ENCODE assay signal across 19 cellular contexts in genomic region chr16:67301080-67301757, GRCh38. TPM values are rescaled to one million over a fixed set of nuclear protein-coding genes. Genes with fewer than 3 reads are reported as not detected.
DNase-seq lines count a peak whose midpoint lies in the region; ATAC-seq and TF ChIP-seq lines count a peak whose summit lies in the region.
"Had no signal": no experiment of that assay in that cellular context is flagged by ENCODE, and none has a peak within 500 bp of the region (broad histone marks: within the 10 kb centered on the region; RNA-seq: fewer than 3 reads in every experiment).

No MANE protein-coding gene starts in this region.

- H3K27ac ChIP-seq in esophagus muscularis mucosa (replicated peaks in 1 of 4) (peak overlapping the region in 3 of 4 donors; percentile 1 to 48 (median 31)), skeletal muscle tissue (ENCODE audit: low read depth, low read length) (no peak overlapping the region), smooth muscle cell (ENCODE audit: low read depth) (no peak overlapping the region)
- H3K27ac ChIP-seq: RWPE1 had no signal

- no peaks in the 10 kb centered on the region for H3K79me2 ChIP-seq in smooth muscle cell (ENCODE audit: low read depth)

- 64% methylated on average over 7 of the region's 10 CpGs for WGBS in esophagus muscularis mucosa
- WGBS in smooth muscle cell (ENCODE audit: low lambda C conversion rate) = 89% methylated on average over 10 of the region's 10 CpGs

- TF ChIP-seq CTCF in esophagus muscularis mucosa (IDR thresholded peaks at IDR 0.05) = no peak
- TF ChIP-seq CTCF in smooth muscle cell (IDR thresholded peaks at IDR 0.05; ENCODE audit: borderline replicate concordance, insufficient read depth, poor library complexity, severe bottlenecking) = no peak

- DNase-seq in H7 (peak; percentile 42), esophagus muscularis mucosa (ENCODE audit: extremely low spot score) (no peak), medulla oblongata (ENCODE audit: extremely low spot score) (peak; percentile 16), smooth muscle cell (lab: John Stamatoyannopoulos, UW; ENCODE audit: unreplicated experiment) (no peak), T-helper 9 cell (no peak)
- no peak for DNase-seq in stimulated activated naive CD8-positive, alpha-beta T cell treated with anti-CD3 and anti-CD28 coated beads, Interleukin-15, Interleukin-2, amounts not matched to agents 100 U/mL and 50 U/mL, for 24 hours
- DNase-seq: Kasumi-1; NCI-H1436; NCI-H226; NK-92 treated with Interleukin-12 subunit alpha and Interleukin-12 subunit beta, amount 100 ng/mL, for 24 hours; stimulated activated CD4-positive, alpha-beta T cell treated with anti-CD3 and anti-CD28 coated beads, Interleukin-15, amount 100 ng/mL, for 24 hours; T-helper 1 cell had no signal

- no peak for TF ChIP-seq EP300 in esophagus muscularis mucosa (IDR thresholded peaks at IDR 0.05)

- no peaks in the 10 kb centered on the region for H3K27me3 ChIP-seq in H7 (ENCODE audit: control insufficient read depth, insufficient read depth, low read length)
- peaks cover 0 to 5% (median 0%) of the 10 kb centered on the region in 4 donors for H3K27me3 ChIP-seq in esophagus muscularis mucosa
- H3K27me3 ChIP-seq in skeletal muscle tissue (ENCODE audit: control insufficient read depth in 3 of 3, insufficient read depth in 3 of 3, low read length in 3 of 3) = no peaks in the 10 kb centered on the region
- no peaks in the 10 kb centered on the region for H3K27me3 ChIP-seq in smooth muscle cell (ENCODE audit: low read depth)

- H3K4me2 ChIP-seq in smooth muscle cell = no peak overlapping the region

- H2AFZ ChIP-seq in smooth muscle cell (ENCODE audit: low read depth) = no peak overlapping the region

- H3K9me3 ChIP-seq in esophagus muscularis mucosa (no peaks in the 10 kb centered on the region), skeletal muscle tissue (ENCODE audit: control insufficient read depth in 3 of 3, low read length in 3 of 3) (no peaks in the 10 kb centered on the region), smooth muscle cell (replicated peaks; ENCODE audit: low read depth) (no peaks in the 10 kb centered on the region)

- TF ChIP-seq POLR2A in esophagus muscularis mucosa (IDR thresholded peaks at IDR 0.05; ENCODE audit: low read depth) = no peak

- H3K4me3 ChIP-seq in H7 (ENCODE audit: insufficient read depth, low read depth, low read length) = no peak overlapping the region
- no peak overlapping the region for H3K4me3 ChIP-seq in esophagus muscularis mucosa
- no peak overlapping the region for H3K4me3 ChIP-seq in skeletal muscle tissue (ENCODE audit: low read length in 3 of 3)
- no peak overlapping the region for H3K4me3 ChIP-seq in smooth muscle cell
- H3K4me3 ChIP-seq: coronary artery had no signal

- ATAC-seq in stimulated activated naive CD8-positive, alpha-beta T cell treated with anti-CD3 and anti-CD28 coated beads, Interleukin-15, Interleukin-2, amounts not matched to agents 100 U/mL and 50 U/mL, for 24 hours = no peak
- ATAC-seq in HG02678 (IDR thresholded peaks at IDR 0.05; ENCODE audit: unreplicated experiment) = no peak

- H3K4me1 ChIP-seq in esophagus muscularis mucosa (peaks cover 0 to 13% (median 2%) of the 10 kb centered on the region in 4 donors), skeletal muscle tissue (ENCODE audit: control insufficient read depth in 3 of 3, insufficient read depth in 3 of 3, low read length in 3 of 3) (peaks cover 2 to 10% (median 8%) of the 10 kb centered on the region in 3 donors), smooth muscle cell (ENCODE audit: low read depth) (no peaks in the 10 kb centered on the region)

- no peaks in the 10 kb centered on the region for H4K20me1 ChIP-seq in smooth muscle cell (ENCODE audit: low read depth)

- H3K36me3 ChIP-seq in H7 (replicated peaks; ENCODE audit: control insufficient read depth, insufficient read depth, low read length) (no peaks in the 10 kb centered on the region), esophagus muscularis mucosa (no peaks in the 10 kb centered on the region), skeletal muscle tissue (ENCODE audit: control insufficient read depth in 3 of 3, insufficient read depth in 3 of 3, low read length in 3 of 3) (no peaks in the 10 kb centered on the region), smooth muscle cell (ENCODE audit: low read depth) (no peaks in the 10 kb centered on the region)

- intact Hi-C loops in esophagus muscularis mucosa (cut with DNase I) = no loop called here

- no peaks in the 10 kb centered on the region for H3F3A ChIP-seq in smooth muscle cell (ENCODE audit: low read depth)

- H3K9ac ChIP-seq in skeletal muscle tissue (ENCODE audit: low read depth in 1 of 3, low read length in 3 of 3) (peak overlapping the region in 2 of 3 donors; percentile 40 to 60), smooth muscle cell (ENCODE audit: low read depth) (no peak overlapping the region)

RNA-seq across cellular contexts. Expression of gene PLEKHG4, which starts 21.9 kb away (rescaled TPM):
- total RNA-seq in H7 (2014; rRNA removed; shearing (Covaris generic)) = 9.6 and 15.0 TPM in 2 replicates
- 1 to 10 TPM; 3.0 to 8.7 (median 3.2) TPM for total RNA-seq in esophagus muscularis mucosa
- 7.3 TPM for total RNA-seq in skeletal muscle tissue
- 3.9 and 27.0 TPM in 2 replicates for total RNA-seq in smooth muscle cell
- 2.7 and 9.9 TPM in 2 replicates for polyA plus RNA-seq in smooth muscle cell

RNA-seq across cellular contexts. Expression of gene KCTD19, which starts 25.3 kb away (rescaled TPM):
- 0.89 and 2.1 TPM in 2 replicates for total RNA-seq in H7 (2014; rRNA removed; shearing (Covaris generic))
- total RNA-seq in esophagus muscularis mucosa (not detected), skeletal muscle tissue (not detected), smooth muscle cell (0.04 TPM in 1 of 2 replicates, not detected in the other)
- polyA plus RNA-seq in smooth muscle cell = 0.49 and 0.59 TPM in 2 replicates
- total RNA-seq: astrocyte had no signal
- polyA plus RNA-seq: keratinocyte had no signal

RNA-seq across cellular contexts. Expression of gene LRRC36, which starts 25.4 kb away (rescaled TPM):
- total RNA-seq in H7 (2014; rRNA removed; shearing (Covaris generic)) = 0.44 TPM in 1 of 2 replicates, not detected in the other
- under 1 TPM in 1 of 4 donors, not detected in 3; 0.33 TPM for total RNA-seq in esophagus muscularis mucosa
- total RNA-seq in skeletal muscle tissue = not detected
- total RNA-seq in smooth muscle cell = not detected in 2 replicates
- polyA plus RNA-seq in smooth muscle cell = 0.24 TPM in 1 of 2 replicates, not detected in the other
- total RNA-seq: astrocyte, H1 had no signal
- polyA plus RNA-seq: keratinocyte had no signal

RNA-seq across cellular contexts. Expression of gene SLC9A5, which starts 52.4 kb away (rescaled TPM):
- 1.6 and 2.5 TPM in 2 replicates for total RNA-seq in H7 (2014; rRNA removed; shearing (Covaris generic))
- under 1 TPM; 0.13 to 0.69 (median 0.37) TPM for total RNA-seq in esophagus muscularis mucosa
- total RNA-seq in skeletal muscle tissue = not detected
- 2.1 and 3.8 TPM in 2 replicates for total RNA-seq in smooth muscle cell
- polyA plus RNA-seq in smooth muscle cell = 6.9 and 9.1 TPM in 2 replicates

RNA-seq across cellular contexts. Expression of gene FHOD1, which starts 53.9 kb away (rescaled TPM):
- 22.4 and 37.4 TPM in 2 replicates for total RNA-seq in H7 (2014; rRNA removed; shearing (Covaris generic))
- total RNA-seq in esophagus muscularis mucosa (10 to 100 TPM in 2 of 4 donors, 1 to 10 TPM in 2; 8.0 to 15.6 (median 10.0) TPM), skeletal muscle tissue (5.2 TPM), smooth muscle cell (7.2 and 16.0 TPM in 2 replicates)
- 23.3 and 30.5 TPM in 2 replicates for polyA plus RNA-seq in smooth muscle cell

Comparison
In these comparisons a context has a peak if more than half of its experiments do, and no peak if none do; other contexts are left out.
1. DNase-seq: peak in H7 (single experiment) and medulla oblongata (single experiment); none in esophagus muscularis mucosa (single experiment), stimulated activated naive CD8-positive, alpha-beta T cell treated with anti-CD3 and anti-CD28 coated beads, Interleukin-15, Interleukin-2, amounts not matched to agents 100 U/mL and 50 U/mL, for 24 hours (single experiment), smooth muscle cell (single experiment) and T-helper 9 cell (single experiment).
2. H3K27ac ChIP-seq: peak in esophagus muscularis mucosa (3 of 4); none in skeletal muscle tissue (single experiment) and smooth muscle cell (single experiment).